8 cellular contexts compared by ENCODE assay signal in genomic region chr10:58267713-58268453, GRCh38. TPM values are rescaled to one million over a fixed set of nuclear protein-coding genes. Genes with fewer than 3 reads are reported as not detected.
DNase-seq lines count a peak whose midpoint lies in the region; ATAC-seq and TF ChIP-seq lines count a peak whose summit lies in the region.

IPMK (minus strand) TSS chr10:58267894; CDS start chr10:58267611, 283 bp downstream.

- H3K4me1 ChIP-seq in DOHH2 (ENCODE audit: control insufficient read depth, low read length) (peaks cover 28% of the 10 kb centered on the region), KMS-11 (ENCODE audit: low read depth, poor library complexity, severe bottlenecking) (peaks cover 28% of the 10 kb centered on the region)

- H2AFZ ChIP-seq in KMS-11 (ENCODE audit: low read depth), result peak within 1 kb of the TSS; percentile 80

- H3K36me3 ChIP-seq in DOHH2 (ENCODE audit: control insufficient read depth, low read length) (peaks cover 21% of the 10 kb centered on the region; the same call in 1 of the 2 replicates), KMS-11 (ENCODE audit: insufficient read depth) (no peaks in the 10 kb centered on the region)

- no peaks in the 10 kb centered on the region for H3K27me3 Mint-ChIP-seq in activated T-helper 2 cell treated with anti-CD3 and anti-CD28 coated beads, Interferon-gamma antibody, Interleukin-2, Interleukin-4, amounts not matched to agents 10 μg/mL and 5 μg/mL and 100 μg/mL, durations not matched to agents 14 hours and 24 hours and 36 hours (ENCODE audit: low read depth)
- H3K27me3 Mint-ChIP-seq in nephron progenitor cell (ENCODE audit: low read depth, poor library complexity), result no peaks in the 10 kb centered on the region
- no peaks in the 10 kb centered on the region for H3K27me3 Mint-ChIP-seq in stimulated activated naive CD8-positive, alpha-beta T cell treated with anti-CD3 and anti-CD28 coated beads, Interleukin-15, amount 100 ng/mL, for 72 hours

- CTCF ChIA-PET in RWPE1 (lab: Yijun Ruan, JAX), result no interaction called here

- H3K27ac Mint-ChIP-seq in activated T-helper 2 cell treated with anti-CD3 and anti-CD28 coated beads, Interferon-gamma antibody, Interleukin-2, Interleukin-4, amounts not matched to agents 10 μg/mL and 5 μg/mL and 100 μg/mL, durations not matched to agents 14 hours and 24 hours and 36 hours, result peak within 1 kb of the TSS; percentile 95
- H3K27ac Mint-ChIP-seq in nephron progenitor cell, result peak within 1 kb of the TSS; percentile 99
- peak within 1 kb of the TSS; percentile 97 to 98 for H3K27ac Mint-ChIP-seq in stimulated activated naive CD8-positive, alpha-beta T cell treated with anti-CD3 and anti-CD28 coated beads, Interleukin-15, amount 100 ng/mL, for 72 hours

- H3K4me2 ChIP-seq in DOHH2 (ENCODE audit: low read length), result peak within 1 kb of the TSS; percentile 81
- peak within 1 kb of the TSS; percentile 87 for H3K4me2 ChIP-seq in KMS-11

- H3K36me3 Mint-ChIP-seq in activated T-helper 2 cell treated with anti-CD3 and anti-CD28 coated beads, Interferon-gamma antibody, Interleukin-2, Interleukin-4, amounts not matched to agents 10 μg/mL and 5 μg/mL and 100 μg/mL, durations not matched to agents 14 hours and 24 hours and 36 hours (ENCODE audit: low read depth), result peaks cover 5% of the 10 kb centered on the region
- peaks cover 20% of the 10 kb centered on the region for H3K36me3 Mint-ChIP-seq in nephron progenitor cell (ENCODE audit: low read depth)

- POLR2A ChIA-PET in RWPE1 (lab: Yijun Ruan, JAX; ENCODE audit: low non-redundant PET), result interaction anchor here (0.6 kb wide), 1 partner anchor 116 kb away, joined by 3 read pairs; no protein-coding TSS in a partner anchor

- ATAC-seq in GM21786 (IDR thresholded peaks at IDR 0.05; ENCODE audit: unreplicated experiment), result peak; percentile 49
- ATAC-seq in stimulated activated naive CD8-positive, alpha-beta T cell treated with anti-CD3 and anti-CD28 coated beads, Interleukin-15, amount 100 ng/mL, for 72 hours, result peak; percentile 77

- peak; percentile 74 for DNase-seq in RWPE1 (ENCODE audit: low spot score)
- DNase-seq in activated T-helper 2 cell treated with anti-CD3 and anti-CD28 coated beads, Interferon-gamma antibody, Interleukin-2, Interleukin-4, amounts not matched to agents 10 μg/mL and 5 μg/mL and 100 μg/mL, durations not matched to agents 14 hours and 24 hours and 36 hours (ENCODE audit: low spot score), result peak; percentile 94
- peak; percentile 90 for DNase-seq in fibroblast of pulmonary artery (ENCODE audit: low read depth)
- peak; percentile 96 for DNase-seq in nephron progenitor cell
- peak; percentile 93 to 95 for DNase-seq in stimulated activated naive CD8-positive, alpha-beta T cell treated with anti-CD3 and anti-CD28 coated beads, Interleukin-15, amount 100 ng/mL, for 72 hours

- peak within 1 kb of the TSS; percentile 68 for H3K27ac ChIP-seq in DOHH2 (ENCODE audit: low read depth, low read length)
- H3K27ac ChIP-seq in KMS-11, result peak within 1 kb of the TSS; percentile 69
- H3K27ac ChIP-seq in RWPE1, result peak within 1 kb of the TSS; percentile 99

- H3K79me2 ChIP-seq in DOHH2 (ENCODE audit: control insufficient read depth, low read length) (peaks cover 83% of the 10 kb centered on the region), KMS-11 (ENCODE audit: insufficient read depth, low read depth) (peaks cover 76% of the 10 kb centered on the region)

- H3K27me3 ChIP-seq in DOHH2 (ENCODE audit: control insufficient read depth, low read length) (no peaks in the 10 kb centered on the region), KMS-11 (ENCODE audit: insufficient read depth, low read depth) (no peaks in the 10 kb centered on the region)

- peaks cover 13% of the 10 kb centered on the region for H3F3A ChIP-seq in DOHH2 (ENCODE audit: control insufficient read depth, insufficient read depth)

- H3K9me3 Mint-ChIP-seq in activated T-helper 2 cell treated with anti-CD3 and anti-CD28 coated beads, Interferon-gamma antibody, Interleukin-2, Interleukin-4, amounts not matched to agents 10 μg/mL and 5 μg/mL and 100 μg/mL, durations not matched to agents 14 hours and 24 hours and 36 hours, result no peaks in the 10 kb centered on the region
- peaks cover 10% of the 10 kb centered on the region for H3K9me3 Mint-ChIP-seq in nephron progenitor cell
- H3K9me3 Mint-ChIP-seq in stimulated activated naive CD8-positive, alpha-beta T cell treated with anti-CD3 and anti-CD28 coated beads, Interleukin-15, amount 100 ng/mL, for 72 hours, result no peaks in the 10 kb centered on the region

- H4K20me1 ChIP-seq in DOHH2 (ENCODE audit: control insufficient read depth, insufficient read depth, low read depth, low read length) (peaks cover 13% of the 10 kb centered on the region), KMS-11 (ENCODE audit: insufficient read depth) (no peaks in the 10 kb centered on the region)

- H3K4me1 Mint-ChIP-seq in activated T-helper 2 cell treated with anti-CD3 and anti-CD28 coated beads, Interferon-gamma antibody, Interleukin-2, Interleukin-4, amounts not matched to agents 10 μg/mL and 5 μg/mL and 100 μg/mL, durations not matched to agents 14 hours and 24 hours and 36 hours (ENCODE audit: low read depth), result peaks cover 24% of the 10 kb centered on the region
- peaks cover 49% of the 10 kb centered on the region for H3K4me1 Mint-ChIP-seq in nephron progenitor cell
- H3K4me1 Mint-ChIP-seq in stimulated activated naive CD8-positive, alpha-beta T cell treated with anti-CD3 and anti-CD28 coated beads, Interleukin-15, amount 100 ng/mL, for 72 hours, result peaks cover 36% of the 10 kb centered on the region

- intact Hi-C loops in activated T-helper 2 cell treated with anti-CD3 and anti-CD28 coated beads, Interferon-gamma antibody, Interleukin-2, Interleukin-4, amounts not matched to agents 10 μg/mL and 5 μg/mL and 100 μg/mL, durations not matched to agents 14 hours and 24 hours and 36 hours (cut with micrococcal nuclease), result loop anchor here (1.0 to 10.0 kb wide), 3 partner anchors 31 to 1637 kb away; partner anchors contain the start of genes CCDC6 and UBE2D1

- peak within 1 kb of the TSS; percentile 90 for H3K4me3 Mint-ChIP-seq in activated T-helper 2 cell treated with anti-CD3 and anti-CD28 coated beads, Interferon-gamma antibody, Interleukin-2, Interleukin-4, amounts not matched to agents 10 μg/mL and 5 μg/mL and 100 μg/mL, durations not matched to agents 14 hours and 24 hours and 36 hours (ENCODE audit: low read depth)
- peak within 1 kb of the TSS; percentile 99 for H3K4me3 Mint-ChIP-seq in nephron progenitor cell
- peak within 1 kb of the TSS; percentile 90 to 98 for H3K4me3 Mint-ChIP-seq in stimulated activated naive CD8-positive, alpha-beta T cell treated with anti-CD3 and anti-CD28 coated beads, Interleukin-15, amount 100 ng/mL, for 72 hours

- no peaks in the 10 kb centered on the region for H3K9me2 ChIP-seq in DOHH2 (replicated peaks; ENCODE audit: control insufficient read depth, low read length)

- H3K9ac ChIP-seq in KMS-11, result peak within 1 kb of the TSS; percentile 67

- peak within 1 kb of the TSS; percentile 77 for H3K4me3 ChIP-seq in DOHH2 (ENCODE audit: low read length)
- H3K4me3 ChIP-seq in KMS-11 (IDR thresholded peaks at IDR 0.05; ENCODE audit: insufficient read depth, low read depth, low read length), result no peak within 1 kb of the TSS
- H3K4me3 ChIP-seq in fibroblast of pulmonary artery (replicated peaks; ENCODE audit: low read depth, low read length), result peak within 1 kb of the TSS; percentile 83

- H3K9me3 ChIP-seq in DOHH2 (ENCODE audit: control insufficient read depth, insufficient read depth, low read length), result no peaks in the 10 kb centered on the region

- TF ChIP-seq CTCF in DOHH2 (IDR thresholded peaks at IDR 0.05; ENCODE audit: low read depth, low read length, poor library complexity, severe bottlenecking) (no peak), KMS-11 (conservative IDR thresholded peaks at IDR 0.05; ENCODE audit: low read depth, low read length) (no peak), RWPE1 (conservative IDR thresholded peaks at IDR 0.05; ENCODE audit: low read depth) (no peak), fibroblast of pulmonary artery (IDR thresholded peaks at IDR 0.05; ENCODE audit: low read length, missing control alignments) (no peak), nephron progenitor cell (IDR thresholded peaks at IDR 0.05) (no peak)

RNA-seq across cellular contexts. Expression of gene IPMK, which starts in this region (rescaled TPM):
- total RNA-seq in activated T-helper 2 cell treated with anti-CD3 and anti-CD28 coated beads, Interferon-gamma antibody, Interleukin-2, Interleukin-4, amounts not matched to agents 10 μg/mL and 5 μg/mL and 100 μg/mL, durations not matched to agents 14 hours and 24 hours and 36 hours, result 7.5 and 7.7 TPM in 2 replicates
